8 cellular contexts compared by ENCODE assay signal in genomic region chr12:65168606-65169310, GRCh38. TPM values are rescaled to one million over a fixed set of nuclear protein-coding genes. Genes with fewer than 3 reads are reported as not detected.
A peak's percentile ranks its signal among the peaks of the same experiment; 100 is the strongest.
DNase-seq lines count a peak whose midpoint lies in the region; ATAC-seq, FAIRE-seq and TF ChIP-seq lines count a peak whose summit lies in the region.

No MANE protein-coding gene starts in this region.

- no peak for TF ChIP-seq POLR2A in GM12891 (IDR thresholded peaks at IDR 0.05; ENCODE audit: low read depth, low read length)

- no peaks in the 10 kb centered on the region for H3K9me3 Mint-ChIP-seq in glutamatergic neuron (ENCODE audit: unreplicated experiment)
- no peaks in the 10 kb centered on the region for H3K9me3 Mint-ChIP-seq in stimulated activated naive B cell treated with anti-CD40 and anti-IgM and Interleukin-4, amounts not matched to agents 10 μg/mL and 1 μg/mL and 100 μg/mL, for 72 hours

- peaks cover 11% of the 10 kb centered on the region for H3K4me1 Mint-ChIP-seq in glutamatergic neuron (ENCODE audit: low read depth, unreplicated experiment)
- peaks cover 9 to 26% of the 10 kb centered on the region in 2 donors for H3K4me1 Mint-ChIP-seq in stimulated activated naive B cell treated with anti-CD40 and anti-IgM and Interleukin-4, amounts not matched to agents 10 μg/mL and 1 μg/mL and 100 μg/mL, for 72 hours

- H3K27ac Mint-ChIP-seq in glutamatergic neuron (ENCODE audit: unreplicated experiment): peak overlapping the region; percentile 97
- H3K27ac Mint-ChIP-seq in stimulated activated naive B cell treated with anti-CD40 and anti-IgM and Interleukin-4, amounts not matched to agents 10 μg/mL and 1 μg/mL and 100 μg/mL, for 72 hours: peak overlapping the region; percentile 97

- peak overlapping the region; percentile 94 for H3K27ac ChIP-seq in VCaP

- no peaks in the 10 kb centered on the region for H3K36me3 Mint-ChIP-seq in glutamatergic neuron (ENCODE audit: unreplicated experiment)
- H3K36me3 Mint-ChIP-seq in stimulated activated naive B cell treated with anti-CD40 and anti-IgM and Interleukin-4, amounts not matched to agents 10 μg/mL and 1 μg/mL and 100 μg/mL, for 72 hours: peaks cover 2 to 4% of the 10 kb centered on the region in 2 donors

- CTCF ChIA-PET in HEK293T (lab: Yijun Ruan, JAX): interaction anchor here (0.6 to 1.0 kb wide), 3 partner anchors 20 to 64 kb away, joined by 3 to 4 read pairs (median 3); no protein-coding TSS in a partner anchor

- DNase-seq in CD1c-positive myeloid dendritic cell (ENCODE audit: extremely low spot score): peak; percentile 10
- no peak for DNase-seq in HEK293T (ENCODE audit: extremely low spot score)
- no peak for DNase-seq in glutamatergic neuron
- no peak for DNase-seq in stimulated activated naive B cell treated with anti-CD40 and anti-IgM and Interleukin-4, amounts not matched to agents 10 μg/mL and 1 μg/mL and 100 μg/mL, for 72 hours
- no peak for DNase-seq in DMS 273 treated with DMSO at 0.1 percent for 48 hours (lab: John Stamatoyannopoulos, UW)
- no peak for DNase-seq in GM12891 (ENCODE audit: insufficient read length, low spot score)
- no peak for DNase-seq in posterior vena cava (ENCODE audit: low spot score)

- peaks cover 4% of the 10 kb centered on the region for H3K27me3 Mint-ChIP-seq in glutamatergic neuron (ENCODE audit: unreplicated experiment)
- peaks cover 3 to 5% of the 10 kb centered on the region in 2 donors for H3K27me3 Mint-ChIP-seq in stimulated activated naive B cell treated with anti-CD40 and anti-IgM and Interleukin-4, amounts not matched to agents 10 μg/mL and 1 μg/mL and 100 μg/mL, for 72 hours

- TF ChIP-seq CTCF in VCaP (conservative IDR thresholded peaks at IDR 0.05) (no peak), glutamatergic neuron (IDR thresholded peaks at IDR 0.05; ENCODE audit: partially characterized antibody, unreplicated experiment) (no peak)

- FAIRE-seq in GM12891 (lab: Jason Lieb, UNC): no peak

- intact Hi-C loops in posterior vena cava (cut with DNase I): no loop called here

- H3K4me3 Mint-ChIP-seq in glutamatergic neuron (ENCODE audit: unreplicated experiment): peak overlapping the region; percentile 92
- H3K4me3 Mint-ChIP-seq in stimulated activated naive B cell treated with anti-CD40 and anti-IgM and Interleukin-4, amounts not matched to agents 10 μg/mL and 1 μg/mL and 100 μg/mL, for 72 hours: peak overlapping the region; percentile 94 to 96

- ATAC-seq in stimulated activated naive B cell treated with anti-CD40 and anti-IgM and Interleukin-4, amounts not matched to agents 10 μg/mL and 1 μg/mL and 100 μg/mL, for 72 hours (replicated peaks): peak; percentile 0 to 4

- POLR2A ChIA-PET in HEK293T (lab: Yijun Ruan, JAX): interaction anchor here (0.5 to 2.1 kb wide), 15 partner anchors 9 to 590 kb away, joined by 3 to 11 read pairs (median 4); partner anchors contain the start of gene WIF1

TF ChIP-seq in HEK293T, 16 proteins besides CTCF, POLR2A, EP300 and RAD21:
- no peak for TF ChIP-seq FOXM1 (IDR thresholded peaks at IDR 0.05; ENCODE audit: borderline replicate concordance)
- TF ChIP-seq, protein P1, sequence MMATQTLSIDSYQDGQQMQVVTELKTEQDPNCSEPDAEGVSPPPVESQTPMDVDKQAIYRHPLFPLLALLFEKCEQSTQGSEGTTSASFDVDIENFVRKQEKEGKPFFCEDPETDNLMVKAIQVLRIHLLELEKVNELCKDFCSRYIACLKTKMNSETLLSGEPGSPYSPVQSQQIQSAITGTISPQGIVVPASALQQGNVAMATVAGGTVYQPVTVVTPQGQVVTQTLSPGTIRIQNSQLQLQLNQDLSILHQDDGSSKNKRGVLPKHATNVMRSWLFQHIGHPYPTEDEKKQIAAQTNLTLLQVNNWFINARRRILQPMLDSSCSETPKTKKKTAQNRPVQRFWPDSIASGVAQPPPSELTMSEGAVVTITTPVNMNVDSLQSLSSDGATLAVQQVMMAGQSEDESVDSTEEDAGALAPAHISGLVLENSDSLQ (IDR thresholded peaks at IDR 0.05): peak; percentile 2; the same call in 1 of the 2 replicates

TF ChIP-seq in GM12891, 5 proteins besides CTCF, POLR2A, EP300 and RAD21:
- TF ChIP-seq TAF1 (IDR thresholded peaks at IDR 0.05; ENCODE audit: low read depth, low read length) (no peak), POU2F2 (IDR thresholded peaks at IDR 0.05; ENCODE audit: low read depth, low read length) (no peak), SPI1 (IDR thresholded peaks at IDR 0.05; ENCODE audit: low read depth, low read length) (no peak), PAX5 (IDR thresholded peaks at IDR 0.05; ENCODE audit: insufficient read depth, low read length, severe bottlenecking) (no peak), POLR2AphosphoS5 (IDR thresholded peaks at IDR 0.05; ENCODE audit: low read depth, low read length) (no peak)

RNA-seq across cellular contexts. Expression of gene LEMD3, which starts 0.6 kb away (rescaled TPM):
- total RNA-seq in glutamatergic neuron (ENCODE audit: unreplicated experiment) (25.4 TPM), posterior vena cava (10 to 100 TPM; 23.9 to 27.2 TPM)
- polyA plus RNA-seq in GM12891 (2012; ENCODE audit: low read depth, missing spikeins): 6.5 TPM

RNA-seq across cellular contexts. Expression of gene WIF1, which starts 47.7 kb away (rescaled TPM):
- total RNA-seq in glutamatergic neuron (ENCODE audit: unreplicated experiment): not detected
- 0.12 TPM for polyA plus RNA-seq in GM12891 (2012; ENCODE audit: low read depth, missing spikeins)
- total RNA-seq in posterior vena cava: under 1 TPM; 0.46 to 0.76 TPM
